ENCODE assay signal across 8 cellular contexts in genomic region chr10:110872984-110873569, GRCh38. TPM values are rescaled to one million over a fixed set of nuclear protein-coding genes. Genes with fewer than 3 reads are reported as not detected.
DNase-seq lines count a peak whose midpoint lies in the region; ATAC-seq and TF ChIP-seq lines count a peak whose summit lies in the region.

No MANE protein-coding gene starts in this region.

- H3K4me1 Mint-ChIP-seq in stimulated activated naive CD8-positive, alpha-beta T cell treated with anti-CD3 and anti-CD28 coated beads, Interleukin-15, Interleukin-2, amounts not matched to agents 100 ng/mL and 50 ng/mL, for 24 hours (ENCODE audit: low read depth) = peaks cover 76% of the 10 kb centered on the region

- H3K27me3 ChIP-seq in vagina = no peaks in the 10 kb centered on the region

- H3K36me3 Mint-ChIP-seq in stimulated activated naive CD8-positive, alpha-beta T cell treated with anti-CD3 and anti-CD28 coated beads, Interleukin-15, Interleukin-2, amounts not matched to agents 100 ng/mL and 50 ng/mL, for 24 hours (ENCODE audit: low read depth) = peaks cover 13% of the 10 kb centered on the region

- TF ChIP-seq CTCF in astrocyte of the spinal cord (IDR thresholded peaks at IDR 0.05; ENCODE audit: low read depth, low read length) (no peak), vagina (IDR thresholded peaks at IDR 0.05) (no peak)

- H3K27me3 Mint-ChIP-seq in stimulated activated naive CD8-positive, alpha-beta T cell treated with anti-CD3 and anti-CD28 coated beads, Interleukin-15, Interleukin-2, amounts not matched to agents 100 ng/mL and 50 ng/mL, for 24 hours = no peaks in the 10 kb centered on the region

- H3K9me3 Mint-ChIP-seq in stimulated activated naive CD8-positive, alpha-beta T cell treated with anti-CD3 and anti-CD28 coated beads, Interleukin-15, Interleukin-2, amounts not matched to agents 100 ng/mL and 50 ng/mL, for 24 hours = no peaks in the 10 kb centered on the region

- intact Hi-C loops in vagina (cut with DNase I) = loop anchor here (10.0 kb wide), 1 partner anchor 48 kb away; no protein-coding TSS in a partner anchor

- H3K4me1 ChIP-seq in vagina = peaks cover 67% of the 10 kb centered on the region

- no peaks in the 10 kb centered on the region for H3K9me3 ChIP-seq in vagina

- peak overlapping the region; percentile 78 for H3K4me3 ChIP-seq in astrocyte of the spinal cord (ENCODE audit: low read depth, low read length)
- H3K4me3 ChIP-seq in vagina = peak overlapping the region; percentile 75 to 95

- no peak for TF ChIP-seq POLR2A in vagina (IDR thresholded peaks at IDR 0.05)

- no peak for ATAC-seq in stimulated activated naive CD8-positive, alpha-beta T cell treated with anti-CD3 and anti-CD28 coated beads, Interleukin-15, Interleukin-2, amounts not matched to agents 100 U/mL and 50 U/mL, for 24 hours
- no peak for ATAC-seq in HG03135 (IDR thresholded peaks at IDR 0.05; ENCODE audit: unreplicated experiment)
- ATAC-seq in HG02981 (IDR thresholded peaks at IDR 0.05; ENCODE audit: unreplicated experiment) = no peak
- ATAC-seq in GM18858 (IDR thresholded peaks at IDR 0.05; ENCODE audit: unreplicated experiment) = no peak

- DNase-seq in stimulated activated naive CD8-positive, alpha-beta T cell treated with anti-CD3 and anti-CD28 coated beads, Interleukin-15, Interleukin-2, amounts not matched to agents 100 U/mL and 50 U/mL, for 24 hours = no peak
- DNase-seq in astrocyte of the spinal cord (ENCODE audit: low read depth, low spot score) = no peak
- peak; percentile 22 for DNase-seq in medulla oblongata (ENCODE audit: extremely low spot score)
- DNase-seq in vagina (ENCODE audit: extremely low spot score in 2 of 2) = no peak

- H3K36me3 ChIP-seq in vagina = peaks cover 0 to 20% of the 10 kb centered on the region in 2 donors

- peak overlapping the region; percentile 100 for H3K27ac ChIP-seq in vagina

- in situ Hi-C loops in astrocyte of the spinal cord (cut with HindIII; ENCODE audit: low sequenced_read_pairs) = no loop called here

- peak overlapping the region; percentile 88 for H3K27ac Mint-ChIP-seq in stimulated activated naive CD8-positive, alpha-beta T cell treated with anti-CD3 and anti-CD28 coated beads, Interleukin-15, Interleukin-2, amounts not matched to agents 100 ng/mL and 50 ng/mL, for 24 hours

- peak overlapping the region; percentile 87 for H3K4me3 Mint-ChIP-seq in stimulated activated naive CD8-positive, alpha-beta T cell treated with anti-CD3 and anti-CD28 coated beads, Interleukin-15, Interleukin-2, amounts not matched to agents 100 ng/mL and 50 ng/mL, for 24 hours

RNA-seq across cellular contexts. Expression of gene PDCD4, which starts 1.3 kb away (rescaled TPM):
- total RNA-seq in vagina = 110 TPM

RNA-seq across cellular contexts. Expression of gene BBIP1, which starts 45.9 kb away (rescaled TPM):
- 15.2 TPM for total RNA-seq in vagina

RNA-seq across cellular contexts. Expression of gene SHOC2, which starts 46.3 kb away (rescaled TPM):
- 40.0 TPM for total RNA-seq in vagina
